ENCODE assay signal across 23 cellular contexts in genomic region chr10:84589526-84590205, GRCh38.
"Had no signal": no experiment of that assay in that cellular context is flagged by ENCODE, and none has a peak within 500 bp of the region (broad histone marks: within the 10 kb centered on the region; RNA-seq: fewer than 3 reads in every experiment).

No MANE protein-coding gene starts in this region.

- H3K36me3 Mint-ChIP-seq: activated naive CD4-positive, alpha-beta T cell treated with anti-CD3 and anti-CD28 coated beads, Interleukin-2, amount 50 U/mL, for 24 hours; activated naive CD8-positive, alpha-beta T cell treated with anti-CD3 and anti-CD28 coated beads, Interleukin-2, amount 10 ng/mL, durations not matched to agents 7 days and 5 days had no signal

- DNase-seq: activated CD4-positive, alpha-beta T cell treated with anti-CD3 and anti-CD28 coated beads, Interleukin-2, amount 10 ng/mL, durations not matched to agents 24 days and 14 days; activated CD4-positive, alpha-beta T cell treated with anti-CD3 and anti-CD28 coated beads, Interleukin-2, amount 50 U/mL, for 4 hours; activated CD8-positive, alpha-beta T cell treated with anti-CD3 and anti-CD28 coated beads for 36 hours; activated naive CD4-positive, alpha-beta T cell treated with Interleukin-2 at 50 U/mL for 16 hours; activated naive CD8-positive, alpha-beta T cell treated with anti-CD3 and anti-CD28 coated beads, Interleukin-2, amount 10 ng/mL, durations not matched to agents 7 days and 5 days; activated T-cell treated with anti-CD3 and anti-CD28 coated beads, Interleukin-2, amount 50 U/mL, for 1 hour; activated T-cell treated with anti-CD3 and anti-CD28 coated beads, Interleukin-2, amount 50 U/mL, for 72 hours; MM.1S; MV-4-11; NCI-H1436 treated with DMSO at 0.1 percent for 48 hours; NCI-H1694 treated with DMSO at 0.1 percent for 48 hours; NCI-H2029; NCI-H524 treated with DMSO at 0.1 percent for 48 hours; SHP77; SJCRH30; T1000 had no signal

- H3K9me3 Mint-ChIP-seq: activated CD4-positive, alpha-beta T cell treated with anti-CD3 and anti-CD28 coated beads, Interleukin-2, amount 10 ng/mL, durations not matched to agents 24 days and 14 days; activated CD8-positive, alpha-beta T cell treated with anti-CD3 and anti-CD28 coated beads for 36 hours; activated naive CD4-positive, alpha-beta T cell treated with anti-CD3 and anti-CD28 coated beads, Interleukin-2, amount 50 U/mL, for 24 hours; activated naive CD8-positive, alpha-beta T cell treated with anti-CD3 and anti-CD28 coated beads, Interleukin-2, amount 10 ng/mL, durations not matched to agents 7 days and 5 days; activated T-cell treated with anti-CD3 and anti-CD28 coated beads, Interleukin-2, amount 50 U/mL, for 72 hours; activated T-helper 17 cell treated with anti-CD3 and anti-CD28 coated beads, Interleukin-2, amount 50 U/mL, for 72 hours had no signal

- H3K4me3 Mint-ChIP-seq: activated CD4-positive, alpha-beta T cell treated with anti-CD3 and anti-CD28 coated beads, Interleukin-2, amount 10 ng/mL, durations not matched to agents 24 days and 14 days; activated CD8-positive, alpha-beta T cell treated with anti-CD3 and anti-CD28 coated beads for 36 hours; activated naive CD4-positive, alpha-beta T cell treated with anti-CD3 and anti-CD28 coated beads, Interleukin-2, amount 50 U/mL, for 24 hours; activated naive CD8-positive, alpha-beta T cell treated with anti-CD3 and anti-CD28 coated beads, Interleukin-2, amount 10 ng/mL, durations not matched to agents 7 days and 5 days; activated T-cell treated with anti-CD3 and anti-CD28 coated beads, Interleukin-2, amount 50 U/mL, for 72 hours; activated T-helper 17 cell treated with anti-CD3 and anti-CD28 coated beads, Interleukin-2, amount 50 U/mL, for 72 hours had no signal

- H3K27me3 Mint-ChIP-seq: activated CD4-positive, alpha-beta T cell treated with anti-CD3 and anti-CD28 coated beads, Interleukin-2, amount 10 ng/mL, durations not matched to agents 24 days and 14 days had no signal

- H3K27ac ChIP-seq: ascending aorta, cardiac muscle cell, KMS-11, SJCRH30, SK-N-MC had no signal

- H3K4me3 ChIP-seq: ascending aorta, cardiac muscle cell, SJCRH30, SK-N-MC had no signal

- H3K36me3 ChIP-seq: ascending aorta, cardiac muscle cell, SJCRH30 had no signal

- H3K27ac Mint-ChIP-seq: activated CD4-positive, alpha-beta T cell treated with anti-CD3 and anti-CD28 coated beads, Interleukin-2, amount 10 ng/mL, durations not matched to agents 24 days and 14 days; activated CD8-positive, alpha-beta T cell treated with anti-CD3 and anti-CD28 coated beads for 36 hours; activated naive CD4-positive, alpha-beta T cell treated with anti-CD3 and anti-CD28 coated beads, Interleukin-2, amount 50 U/mL, for 24 hours; activated naive CD8-positive, alpha-beta T cell treated with anti-CD3 and anti-CD28 coated beads, Interleukin-2, amount 10 ng/mL, durations not matched to agents 7 days and 5 days; activated T-cell treated with anti-CD3 and anti-CD28 coated beads, Interleukin-2, amount 50 U/mL, for 72 hours; activated T-helper 17 cell treated with anti-CD3 and anti-CD28 coated beads, Interleukin-2, amount 50 U/mL, for 72 hours had no signal

- H3K9me3 ChIP-seq: ascending aorta, SJCRH30 had no signal

- H3K27me3 ChIP-seq: ascending aorta, cardiac muscle cell, SJCRH30 had no signal

- H3K4me1 Mint-ChIP-seq: activated CD4-positive, alpha-beta T cell treated with anti-CD3 and anti-CD28 coated beads, Interleukin-2, amount 10 ng/mL, durations not matched to agents 24 days and 14 days; activated naive CD4-positive, alpha-beta T cell treated with anti-CD3 and anti-CD28 coated beads, Interleukin-2, amount 50 U/mL, for 24 hours; activated naive CD8-positive, alpha-beta T cell treated with anti-CD3 and anti-CD28 coated beads, Interleukin-2, amount 10 ng/mL, durations not matched to agents 7 days and 5 days; activated T-helper 17 cell treated with anti-CD3 and anti-CD28 coated beads, Interleukin-2, amount 50 U/mL, for 72 hours had no signal

- ATAC-seq: activated CD8-positive, alpha-beta T cell treated with anti-CD3 and anti-CD28 coated beads for 36 hours; activated T-cell treated with anti-CD3 and anti-CD28 coated beads, Interleukin-2, amount 50 U/mL, for 72 hours; activated T-helper 17 cell treated with anti-CD3 and anti-CD28 coated beads, Interleukin-2, amount 50 U/mL, for 72 hours; Panc1 had no signal

- H3K4me1 ChIP-seq: ascending aorta, SJCRH30 had no signal
